Comparison of ENCODE assay signal across 18 cellular contexts in the genomic region with DNA sequence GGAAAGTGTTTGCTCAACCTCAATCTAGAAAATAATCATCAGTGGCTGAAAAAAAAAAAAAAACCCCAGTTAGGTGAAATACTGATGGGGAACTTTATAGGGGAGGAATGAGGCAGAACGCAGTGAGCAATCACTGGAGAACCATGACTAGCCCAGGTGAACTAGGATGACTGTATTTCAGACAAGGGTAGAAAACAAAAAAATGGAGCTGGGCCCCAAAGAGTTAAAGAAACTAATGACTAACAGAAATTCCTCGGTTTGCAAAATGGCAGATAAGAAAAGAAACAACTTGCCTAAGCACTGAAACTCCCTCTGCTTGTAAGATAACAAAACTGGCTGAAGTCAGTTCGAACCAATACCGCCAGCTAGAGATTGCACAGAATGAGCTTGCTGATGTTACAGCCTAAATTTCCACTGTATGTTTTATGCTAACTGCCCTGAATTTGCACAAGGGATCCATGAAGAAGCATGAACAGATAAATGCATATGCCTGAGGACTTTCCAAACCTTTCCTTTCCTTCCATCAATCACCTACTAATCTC.
DNase-seq lines count a peak whose midpoint lies in the region; ATAC-seq, FAIRE-seq and TF ChIP-seq lines count a peak whose summit lies in the region.
"Had no signal": no experiment of that assay in that cellular context is flagged by ENCODE, and none has a peak within 500 bp of the region (broad histone marks: within the 10 kb centered on the region; RNA-seq: fewer than 3 reads in every experiment).

No MANE protein-coding gene starts in this region.

- no peak for TF ChIP-seq EP300 in suprapubic skin (IDR thresholded peaks at IDR 0.05)

- H3K27ac Mint-ChIP-seq in mesothelial cell of epicardium, result peak overlapping the region; percentile 71
- H3K27ac Mint-ChIP-seq in naive thymus-derived CD8-positive, alpha-beta T cell, result no peak overlapping the region
- H3K27ac Mint-ChIP-seq: B cell, memory B cell had no signal

- POLR2A ChIA-PET in naive thymus-derived CD8-positive, alpha-beta T cell (lab: Charles Lee), result no interaction called here

- peaks cover 10% of the 10 kb centered on the region for H3K9me3 Mint-ChIP-seq in mesothelial cell of epicardium
- peaks cover 0 to 9% (median 0%) of the 10 kb centered on the region in 9 donors for H3K9me3 Mint-ChIP-seq in naive thymus-derived CD8-positive, alpha-beta T cell
- H3K9me3 Mint-ChIP-seq: memory B cell had no signal

- no peaks in the 10 kb centered on the region for H3K4me1 ChIP-seq in suprapubic skin
- H3K4me1 ChIP-seq: gastrocnemius medialis, vagina had no signal

- H3K36me3 ChIP-seq in bronchial epithelial cell (ENCODE audit: control insufficient read depth, insufficient read depth, low read length) (no peaks in the 10 kb centered on the region), suprapubic skin (no peaks in the 10 kb centered on the region)
- H3K36me3 ChIP-seq: gastrocnemius medialis, neutrophil, vagina had no signal

- no peaks in the 10 kb centered on the region for H3K9me3 ChIP-seq in suprapubic skin
- H3K9me3 ChIP-seq: gastrocnemius medialis, neutrophil, vagina had no signal

- FAIRE-seq in bronchial epithelial cell (lab: Jason Lieb, UNC), result no peak

- 63% methylated on average over 4 of the region's 4 CpGs for WGBS in suprapubic skin

- H3K27me3 ChIP-seq in bronchial epithelial cell (ENCODE audit: control insufficient read depth, insufficient read depth, low read length) (no peaks in the 10 kb centered on the region), suprapubic skin (no peaks in the 10 kb centered on the region)
- H3K27me3 ChIP-seq: gastrocnemius medialis, vagina had no signal

- DNase-seq in ELF-1 (ENCODE audit: low read depth, low spot score) (peak; percentile 13), MV-4-11 (lab: John Stamatoyannopoulos, UW) (peak; percentile 14), bronchial epithelial cell (ENCODE audit: low read depth) (peak; percentile 88), mesothelial cell of epicardium (ENCODE audit: low spot score in 2 of 2, unreplicated experiment in 2 of 2) (no peak), suprapubic skin (ENCODE audit: low spot score in 2 of 2) (no peak), dedifferentiated amniotic fluid mesenchymal stem cell (ENCODE audit: extremely low spot score) (no peak)
- DNase-seq in naive thymus-derived CD8-positive, alpha-beta T cell, result no peak
- DNase-seq: activated effector memory CD4-positive, alpha-beta T cell treated with anti-CD3 and anti-CD28 coated beads, Interleukin-2, amount 50 U/mL, for 16 hours; anterior cingulate cortex; DMS79; gastrocnemius medialis; stimulated activated naive CD8-positive, alpha-beta T cell treated with anti-CD3 and anti-CD28 coated beads, Interleukin-15, Interleukin-2, amounts not matched to agents 100 U/mL and 50 U/mL, for 24 hours had no signal

- H3K4me1 Mint-ChIP-seq in mesothelial cell of epicardium, result peaks cover 20% of the 10 kb centered on the region
- no peaks in the 10 kb centered on the region for H3K4me1 Mint-ChIP-seq in naive thymus-derived CD8-positive, alpha-beta T cell
- H3K4me1 Mint-ChIP-seq: B cell had no signal

- TF ChIP-seq CTCF in bronchial epithelial cell (IDR thresholded peaks at IDR 0.05; ENCODE audit: insufficient read depth, low read length, severe bottlenecking) (no peak), mesothelial cell of epicardium (IDR thresholded peaks at IDR 0.05; ENCODE audit: unreplicated experiment) (no peak), suprapubic skin (IDR thresholded peaks at IDR 0.05) (no peak)

- TF ChIP-seq POLR2A in suprapubic skin (IDR thresholded peaks at IDR 0.05), result no peak

- no peaks in the 10 kb centered on the region for H3K27me3 Mint-ChIP-seq in mesothelial cell of epicardium (ENCODE audit: low read depth)
- peaks cover 19 to 57% (median 30%) of the 10 kb centered on the region in 5 donors for H3K27me3 Mint-ChIP-seq in naive thymus-derived CD8-positive, alpha-beta T cell

- H3K4me3 ChIP-seq in bronchial epithelial cell (ENCODE audit: low read depth, low read length), result no peak overlapping the region
- no peak overlapping the region for H3K4me3 ChIP-seq in suprapubic skin
- H3K4me3 ChIP-seq: gastrocnemius medialis, SK-N-MC, vagina had no signal

- no peak overlapping the region for H3K4me3 Mint-ChIP-seq in mesothelial cell of epicardium
- no peak overlapping the region for H3K4me3 Mint-ChIP-seq in naive thymus-derived CD8-positive, alpha-beta T cell
- H3K4me3 Mint-ChIP-seq: B cell, memory B cell had no signal

- ATAC-seq in naive thymus-derived CD8-positive, alpha-beta T cell, result no peak
- ATAC-seq: gastrocnemius medialis; stimulated activated naive CD8-positive, alpha-beta T cell treated with anti-CD3 and anti-CD28 coated beads, Interleukin-15, Interleukin-2, amounts not matched to agents 100 U/mL and 50 U/mL, for 24 hours had no signal

- no peak overlapping the region for H3K27ac ChIP-seq in suprapubic skin
- H3K27ac ChIP-seq: gastrocnemius medialis, neutrophil, SK-N-MC, vagina, VCaP had no signal

- H3K36me3 Mint-ChIP-seq in mesothelial cell of epicardium, result no peaks in the 10 kb centered on the region
- H3K36me3 Mint-ChIP-seq in naive thymus-derived CD8-positive, alpha-beta T cell, result no peaks in the 10 kb centered on the region
- H3K36me3 Mint-ChIP-seq: memory B cell had no signal

Comparison
In these comparisons a context has a peak if more than half of its experiments do, and no peak if none do; other contexts are left out.
1. DNase-seq: peak in ELF-1 (single experiment), MV-4-11 (single experiment) and bronchial epithelial cell (single experiment); none in mesothelial cell of epicardium (0 of 2), naive thymus-derived CD8-positive, alpha-beta T cell (0 of 10), suprapubic skin (0 of 2) and dedifferentiated amniotic fluid mesenchymal stem cell (single experiment).